Comparison of ENCODE assay signal across 9 cellular contexts in genomic region chr1:228938248-228938891, GRCh38.
DNase-seq lines count a peak whose midpoint lies in the region; ATAC-seq, FAIRE-seq and TF ChIP-seq lines count a peak whose summit lies in the region.
"Had no signal": no experiment of that assay in that cellular context is flagged by ENCODE, and none has a peak within 500 bp of the region (broad histone marks: within the 10 kb centered on the region; RNA-seq: fewer than 3 reads in every experiment).

No MANE protein-coding gene starts in this region.

- peaks cover 13 to 33% of the 10 kb centered on the region in 2 donors for H3K4me1 ChIP-seq in thyroid gland
- peaks cover 28% of the 10 kb centered on the region for H3K4me1 ChIP-seq in mucosa of descending colon (ENCODE audit: low read depth)

- WGBS in thyroid gland, 2 donors: 45 to 57% methylated on average over 13 of the region's 13 CpGs

- FAIRE-seq in urothelium cell line (lab: Jason Lieb, UNC): no peak

- peak; percentile 69 for DNase-seq in activated CD4-positive, alpha-beta T cell treated with anti-CD3 and anti-CD28 coated beads, Interleukin-2, amount 10 ng/mL, durations not matched to agents 24 days and 14 days
- no peak for DNase-seq in activated CD4-positive, alpha-beta T cell treated with anti-CD3 and anti-CD28 coated beads for 4 hours
- no peak for DNase-seq in activated naive CD4-positive, alpha-beta T cell treated with anti-CD3 and anti-CD28 coated beads, Interleukin-2, amount 50 U/mL, for 72 hours (ENCODE audit: low spot score in 2 of 2)
- peak; percentile 55 to 93 for DNase-seq in lung microvascular endothelial cell (ENCODE audit: low read depth in 2 of 2)
- DNase-seq in thyroid gland: peak; percentile 44 to 46
- DNase-seq in NCI-H446 (lab: John Stamatoyannopoulos, UW): no peak
- no peak for DNase-seq in urothelium cell line (ENCODE audit: low spot score)
- no peak for DNase-seq in mucosa of descending colon

- no peak for TF ChIP-seq POLR2A in thyroid gland (IDR thresholded peaks at IDR 0.05)

- H3K36me3 ChIP-seq in thyroid gland (no peaks in the 10 kb centered on the region), mucosa of descending colon (ENCODE audit: low read depth) (no peaks in the 10 kb centered on the region)

- H3K9me3 ChIP-seq in thyroid gland (no peaks in the 10 kb centered on the region), mucosa of descending colon (no peaks in the 10 kb centered on the region)

- intact Hi-C loops in activated CD4-positive, alpha-beta T cell treated with anti-CD3 and anti-CD28 coated beads, Interleukin-2, amount 10 ng/mL, durations not matched to agents 24 days and 14 days (cut with micrococcal nuclease): no loop called here
- intact Hi-C loops in thyroid gland (cut with DNase I): no loop called here
- intact Hi-C loops in mucosa of descending colon (cut with DNase I, micrococcal nuclease): loop anchor here in 1 of 2 donors (10.0 kb wide), 1 partner anchor 84 kb away; no protein-coding TSS in a partner anchor

- no peak overlapping the region for H3K4me3 ChIP-seq in thyroid gland (replicated peaks in 1 of 3)
- no peak overlapping the region for H3K4me3 ChIP-seq in mucosa of descending colon

- peaks cover 10% of the 10 kb centered on the region for H3K27me3 Mint-ChIP-seq in activated CD4-positive, alpha-beta T cell treated with anti-CD3 and anti-CD28 coated beads, Interleukin-2, amount 10 ng/mL, durations not matched to agents 24 days and 14 days

- ATAC-seq in activated naive CD4-positive, alpha-beta T cell treated with anti-CD3 and anti-CD28 coated beads, Interleukin-2, amount 50 U/mL, for 72 hours: peak; percentile 35 to 70
- no peak for ATAC-seq in mucosa of descending colon

- no peaks in the 10 kb centered on the region for H3K9me3 Mint-ChIP-seq in activated CD4-positive, alpha-beta T cell treated with anti-CD3 and anti-CD28 coated beads, Interleukin-2, amount 10 ng/mL, durations not matched to agents 24 days and 14 days
- no peaks in the 10 kb centered on the region for H3K9me3 Mint-ChIP-seq in activated naive CD4-positive, alpha-beta T cell treated with anti-CD3 and anti-CD28 coated beads, Interleukin-2, amount 50 U/mL, for 72 hours
- H3K9me3 Mint-ChIP-seq: IgD-negative memory B cell had no signal

- H3K4me1 Mint-ChIP-seq in activated CD4-positive, alpha-beta T cell treated with anti-CD3 and anti-CD28 coated beads, Interleukin-2, amount 10 ng/mL, durations not matched to agents 24 days and 14 days: peaks cover 20% of the 10 kb centered on the region

- TF ChIP-seq CTCF in thyroid gland (IDR thresholded peaks at IDR 0.05) (no peak), mucosa of descending colon (IDR thresholded peaks at IDR 0.05) (no peak)

- peak overlapping the region; percentile 34 to 60 (median 53) for H3K27ac ChIP-seq in thyroid gland

- no peak overlapping the region for H3K27ac Mint-ChIP-seq in activated CD4-positive, alpha-beta T cell treated with anti-CD3 and anti-CD28 coated beads, Interleukin-2, amount 10 ng/mL, durations not matched to agents 24 days and 14 days
- peak overlapping the region; percentile 58 to 65 for H3K27ac Mint-ChIP-seq in activated naive CD4-positive, alpha-beta T cell treated with anti-CD3 and anti-CD28 coated beads, Interleukin-2, amount 50 U/mL, for 72 hours

- H3K36me3 Mint-ChIP-seq in activated CD4-positive, alpha-beta T cell treated with anti-CD3 and anti-CD28 coated beads, Interleukin-2, amount 10 ng/mL, durations not matched to agents 24 days and 14 days (ENCODE audit: low read depth): no peaks in the 10 kb centered on the region
- no peaks in the 10 kb centered on the region for H3K36me3 Mint-ChIP-seq in activated naive CD4-positive, alpha-beta T cell treated with anti-CD3 and anti-CD28 coated beads, Interleukin-2, amount 50 U/mL, for 72 hours
- H3K36me3 Mint-ChIP-seq: IgD-negative memory B cell had no signal

- H3K4me3 Mint-ChIP-seq in activated CD4-positive, alpha-beta T cell treated with anti-CD3 and anti-CD28 coated beads, Interleukin-2, amount 10 ng/mL, durations not matched to agents 24 days and 14 days: no peak overlapping the region
- H3K4me3 Mint-ChIP-seq: IgD-negative memory B cell had no signal

- H3K27me3 ChIP-seq in thyroid gland: no peaks in the 10 kb centered on the region

Comparison
In these comparisons a context has a peak if more than half of its experiments do, and no peak if none do; other contexts are left out.
1. DNase-seq: peak in activated CD4-positive, alpha-beta T cell treated with anti-CD3 and anti-CD28 coated beads, Interleukin-2, amount 10 ng/mL, durations not matched to agents 24 days and 14 days (single experiment), lung microvascular endothelial cell (2 of 2) and thyroid gland (2 of 2); none in activated CD4-positive, alpha-beta T cell treated with anti-CD3 and anti-CD28 coated beads for 4 hours (0 of 2), activated naive CD4-positive, alpha-beta T cell treated with anti-CD3 and anti-CD28 coated beads, Interleukin-2, amount 50 U/mL, for 72 hours (0 of 2), NCI-H446 (0 of 2), urothelium cell line (single experiment) and mucosa of descending colon (0 of 3).